Comparison of ENCODE assay signal across 17 cellular contexts in the genomic region with DNA sequence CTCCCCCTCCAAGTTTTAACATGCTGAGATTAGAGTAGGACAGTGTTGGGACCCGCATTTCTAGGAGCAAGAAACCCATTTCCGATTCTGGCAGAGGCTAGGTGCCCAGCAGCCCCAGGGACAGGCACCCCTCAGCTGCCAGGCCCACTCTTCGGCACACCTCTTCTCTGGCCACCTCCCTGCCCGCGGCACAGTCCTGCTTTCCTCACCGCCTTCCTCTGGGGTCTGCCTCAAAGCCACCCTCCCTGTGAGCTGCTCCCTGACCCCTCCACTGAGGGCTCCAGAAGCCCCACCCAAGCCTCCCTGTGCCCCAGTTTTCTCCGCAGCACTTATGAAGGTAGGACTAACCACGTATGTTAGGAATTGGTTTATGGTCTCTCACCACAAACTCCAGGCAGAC.
DNase-seq lines count a peak whose midpoint lies in the region; ATAC-seq and TF ChIP-seq lines count a peak whose summit lies in the region.
"Had no signal": no experiment of that assay in that cellular context is flagged by ENCODE, and none has a peak within 500 bp of the region (broad histone marks: within the 10 kb centered on the region; RNA-seq: fewer than 3 reads in every experiment).

No MANE protein-coding gene starts in this region.

- no peak for ATAC-seq in HG03025 (IDR thresholded peaks at IDR 0.05; ENCODE audit: low FRiP score, unreplicated experiment)
- ATAC-seq: stimulated activated naive CD8-positive, alpha-beta T cell treated with anti-CD3 and anti-CD28 coated beads, Interleukin-15, amount 100 ng/mL, for 72 hours had no signal

- H3K9me3 ChIP-seq in muscle layer of colon (ENCODE audit: low read length) (no peaks in the 10 kb centered on the region), tibial artery (no peaks in the 10 kb centered on the region)
- H3K9me3 ChIP-seq: ascending aorta had no signal

- H3K27me3 Mint-ChIP-seq in activated CD4-positive, alpha-beta memory T cell treated with anti-CD3 and anti-CD28 coated beads for 36 hours = no peaks in the 10 kb centered on the region
- H3K27me3 Mint-ChIP-seq in activated CD4-positive, alpha-beta memory T cell treated with anti-CD3 and anti-CD28 coated beads, Interleukin-2, amount 10 ng/mL, durations not matched to agents 7 days and 5 days = no peaks in the 10 kb centered on the region
- H3K27me3 Mint-ChIP-seq in brain = peaks cover 3% of the 10 kb centered on the region
- H3K27me3 Mint-ChIP-seq: stimulated activated naive CD8-positive, alpha-beta T cell treated with anti-CD3 and anti-CD28 coated beads, Interleukin-15, amount 100 ng/mL, for 72 hours had no signal

- H3K27me3 ChIP-seq in muscle layer of colon (ENCODE audit: control insufficient read depth in 1 of 2, insufficient read depth in 2 of 2, low read length in 2 of 2) (no peaks in the 10 kb centered on the region), tibial artery (no peaks in the 10 kb centered on the region)
- H3K27me3 ChIP-seq: ascending aorta had no signal

- CTCF ChIA-PET in activated CD4-positive, alpha-beta memory T cell treated with anti-CD3 and anti-CD28 coated beads for 36 hours (lab: Charles Lee) = interaction anchor here (1.1 to 1.3 kb wide), 2 partner anchors 12 to 155 kb away, joined by 3 read pairs; no protein-coding TSS in a partner anchor
- CTCF ChIA-PET in activated CD4-positive, alpha-beta memory T cell treated with anti-CD3 and anti-CD28 coated beads, Interleukin-2, amount 10 ng/mL, durations not matched to agents 7 days and 5 days (lab: Charles Lee) = interaction anchor here (2.1 kb wide), 1 partner anchor 13 kb away, joined by 5 read pairs; no protein-coding TSS in a partner anchor

- H3K4me3 Mint-ChIP-seq in activated CD4-positive, alpha-beta memory T cell treated with anti-CD3 and anti-CD28 coated beads for 36 hours = peak overlapping the region; percentile 12
- no peak overlapping the region for H3K4me3 Mint-ChIP-seq in activated CD4-positive, alpha-beta memory T cell treated with anti-CD3 and anti-CD28 coated beads, Interleukin-2, amount 10 ng/mL, durations not matched to agents 7 days and 5 days
- H3K4me3 Mint-ChIP-seq in brain = no peak overlapping the region
- H3K4me3 Mint-ChIP-seq: stimulated activated naive CD8-positive, alpha-beta T cell treated with anti-CD3 and anti-CD28 coated beads, Interleukin-15, amount 100 ng/mL, for 72 hours had no signal

- no peak for DNase-seq in activated CD4-positive, alpha-beta memory T cell treated with anti-CD3 and anti-CD28 coated beads for 36 hours
- no peak for DNase-seq in activated CD4-positive, alpha-beta memory T cell treated with anti-CD3 and anti-CD28 coated beads, Interleukin-2, amount 10 ng/mL, durations not matched to agents 7 days and 5 days
- no peak for DNase-seq in tibial artery
- DNase-seq in HCEC 1CT = no peak
- DNase-seq in NCI-H526 (lab: John Stamatoyannopoulos, UW) = no peak
- DNase-seq: Calu3; effector CD4-positive, alpha-beta T cell; NCI-H1694; NCI-H748 treated with DMSO at 0.1 percent for 48 hours; stimulated activated CD4-positive, alpha-beta T cell treated with anti-CD3 and anti-CD28 coated beads, Interleukin-2, amount 100 ng/mL, for 48 hours; stimulated activated naive CD8-positive, alpha-beta T cell treated with anti-CD3 and anti-CD28 coated beads, Interleukin-15, amount 100 ng/mL, for 72 hours had no signal

- H3K4me1 Mint-ChIP-seq in activated CD4-positive, alpha-beta memory T cell treated with anti-CD3 and anti-CD28 coated beads for 36 hours (ENCODE audit: low read depth) = peaks cover 60% of the 10 kb centered on the region
- H3K4me1 Mint-ChIP-seq in activated CD4-positive, alpha-beta memory T cell treated with anti-CD3 and anti-CD28 coated beads, Interleukin-2, amount 10 ng/mL, durations not matched to agents 7 days and 5 days = peaks cover 46% of the 10 kb centered on the region
- peaks cover 67% of the 10 kb centered on the region for H3K4me1 Mint-ChIP-seq in brain

- POLR2A ChIA-PET in activated CD4-positive, alpha-beta memory T cell treated with anti-CD3 and anti-CD28 coated beads for 36 hours (lab: Charles Lee) = no interaction called here
- POLR2A ChIA-PET in activated CD4-positive, alpha-beta memory T cell treated with anti-CD3 and anti-CD28 coated beads, Interleukin-2, amount 10 ng/mL, durations not matched to agents 7 days and 5 days (lab: Charles Lee) = interaction anchor here (1.1 kb wide), 1 partner anchor 10 kb away, joined by 3 read pairs; no protein-coding TSS in a partner anchor

- no peak for TF ChIP-seq CTCF in brain (conservative IDR thresholded peaks at IDR 0.05)
- no peak for TF ChIP-seq CTCF in tibial artery (IDR thresholded peaks at IDR 0.05)

- peaks cover 62% of the 10 kb centered on the region for H3K4me1 ChIP-seq in muscle layer of colon (ENCODE audit: insufficient read depth, low read length)
- peaks cover 0 to 72% (median 37%) of the 10 kb centered on the region in 4 donors for H3K4me1 ChIP-seq in tibial artery
- H3K4me1 ChIP-seq: ascending aorta had no signal

- H3K4me3 ChIP-seq in muscle layer of colon (ENCODE audit: low read depth in 1 of 2, low read length in 2 of 2) (no peak overlapping the region), tibial artery (no peak overlapping the region)
- H3K4me3 ChIP-seq: ascending aorta had no signal

- H3K9me3 Mint-ChIP-seq in activated CD4-positive, alpha-beta memory T cell treated with anti-CD3 and anti-CD28 coated beads for 36 hours = no peaks in the 10 kb centered on the region
- no peaks in the 10 kb centered on the region for H3K9me3 Mint-ChIP-seq in activated CD4-positive, alpha-beta memory T cell treated with anti-CD3 and anti-CD28 coated beads, Interleukin-2, amount 10 ng/mL, durations not matched to agents 7 days and 5 days
- peaks cover 0 to 5% (median 0%) of the 10 kb centered on the region in 5 experiments for H3K9me3 Mint-ChIP-seq in brain
- H3K9me3 Mint-ChIP-seq: stimulated activated naive CD8-positive, alpha-beta T cell treated with anti-CD3 and anti-CD28 coated beads, Interleukin-15, amount 100 ng/mL, for 72 hours had no signal

- H3K27ac ChIP-seq in muscle layer of colon (ENCODE audit: low read depth, low read length) (peak overlapping the region; percentile 95), tibial artery (peak overlapping the region; percentile 72 to 73)
- H3K27ac ChIP-seq: 22Rv1, KMS-11 had no signal

- H3K9ac ChIP-seq in muscle layer of colon (ENCODE audit: low read length) = no peak overlapping the region
- H3K9ac ChIP-seq: KMS-11 had no signal

- H3K36me3 Mint-ChIP-seq in activated CD4-positive, alpha-beta memory T cell treated with anti-CD3 and anti-CD28 coated beads for 36 hours = peaks cover 19% of the 10 kb centered on the region
- peaks cover 54% of the 10 kb centered on the region for H3K36me3 Mint-ChIP-seq in activated CD4-positive, alpha-beta memory T cell treated with anti-CD3 and anti-CD28 coated beads, Interleukin-2, amount 10 ng/mL, durations not matched to agents 7 days and 5 days (ENCODE audit: low read depth)
- H3K36me3 Mint-ChIP-seq in brain = peaks cover 27% of the 10 kb centered on the region

- intact Hi-C loops in activated CD4-positive, alpha-beta memory T cell treated with anti-CD3 and anti-CD28 coated beads for 36 hours (cut with micrococcal nuclease) = no loop called here
- intact Hi-C loops in tibial artery (cut with DNase I; ENCODE audit: low total_unique reads) = loop anchor here (5.0 kb wide), 1 partner anchor 70 kb away; no protein-coding TSS in a partner anchor

- H3K36me3 ChIP-seq in muscle layer of colon (ENCODE audit: insufficient read depth, low read length) = peaks cover 8% of the 10 kb centered on the region
- peaks cover 0 to 14% (median 5%) of the 10 kb centered on the region in 3 donors for H3K36me3 ChIP-seq in tibial artery

- H3K27ac Mint-ChIP-seq in activated CD4-positive, alpha-beta memory T cell treated with anti-CD3 and anti-CD28 coated beads for 36 hours = peak overlapping the region; percentile 11
- H3K27ac Mint-ChIP-seq in activated CD4-positive, alpha-beta memory T cell treated with anti-CD3 and anti-CD28 coated beads, Interleukin-2, amount 10 ng/mL, durations not matched to agents 7 days and 5 days = no peak overlapping the region
- peak overlapping the region in 3 of 5 experiments; percentile 88 to 92 (median 89) for H3K27ac Mint-ChIP-seq in brain
